ENCODE assay signal across 8 cellular contexts in genomic region chr15:68053997-68054657, GRCh38. TPM values are rescaled to one million over a fixed set of nuclear protein-coding genes. Genes with fewer than 3 reads are reported as not detected.
DNase-seq lines count a peak whose midpoint lies in the region; ATAC-seq and TF ChIP-seq lines count a peak whose summit lies in the region.

Gene PIAS1 (plus strand): TSS chr15:68054315. CDS start chr15:68054327, 12 bp downstream.

- peaks cover 10 to 14% of the 10 kb centered on the region in 2 donors for H3K36me3 Mint-ChIP-seq in activated naive CD4-positive, alpha-beta T cell treated with anti-CD3 and anti-CD28 coated beads, Interleukin-2, amount 50 U/mL, for 72 hours

- H3K27ac ChIP-seq in temporal lobe (ENCODE audit: low read depth, low read length): no peak within 1 kb of the TSS

- ATAC-seq in HG02623 (IDR thresholded peaks at IDR 0.05; ENCODE audit: unreplicated experiment) (peak; percentile 76), omental fat pad (ENCODE audit: low FRiP score) (peak; percentile 96)
- ATAC-seq in activated naive CD4-positive, alpha-beta T cell treated with anti-CD3 and anti-CD28 coated beads, Interleukin-2, amount 50 U/mL, for 72 hours: peak; percentile 94 to 95

- H3K9me3 Mint-ChIP-seq in activated naive CD4-positive, alpha-beta T cell treated with anti-CD3 and anti-CD28 coated beads, Interleukin-2, amount 50 U/mL, for 72 hours: peaks cover 0 to 7% of the 10 kb centered on the region in 2 donors

- peak; percentile 98 for DNase-seq in GM10266 (ENCODE audit: extremely low spot score)
- DNase-seq in NCI-H1105 (lab: John Stamatoyannopoulos, UW): peak; percentile 98
- peak; percentile 84 for DNase-seq in SKM-1 (lab: John Stamatoyannopoulos, UW; ENCODE audit: unreplicated experiment)
- DNase-seq in activated naive CD4-positive, alpha-beta T cell treated with anti-CD3 and anti-CD28 coated beads, Interleukin-2, amount 50 U/mL, for 72 hours (ENCODE audit: low spot score in 2 of 2): peak; percentile 90 to 93
- peak; percentile 95 for DNase-seq in glomerular visceral epithelial cell (ENCODE audit: extremely low spot score)
- peak; percentile 69 for DNase-seq in omental fat pad (ENCODE audit: low spot score)

- no peak for TF ChIP-seq CTCF in GM10266 (IDR thresholded peaks at IDR 0.05; ENCODE audit: control insufficient read depth, insufficient read depth, low read depth, missing control alignments)
- no peak for TF ChIP-seq CTCF in omental fat pad (IDR thresholded peaks at IDR 0.05)

- peak within 1 kb of the TSS; percentile 83 to 96 for H3K27ac Mint-ChIP-seq in activated naive CD4-positive, alpha-beta T cell treated with anti-CD3 and anti-CD28 coated beads, Interleukin-2, amount 50 U/mL, for 72 hours

RNA-seq across cellular contexts. Expression of gene PIAS1, which starts in this region (rescaled TPM):
- 10 to 100 TPM; 43.6 to 43.9 TPM for total RNA-seq in activated naive CD4-positive, alpha-beta T cell treated with anti-CD3 and anti-CD28 coated beads, Interleukin-2, amount 50 U/mL, for 72 hours
- total RNA-seq in omental fat pad (10 to 100 TPM; 31.6 to 70.9 (median 40.3) TPM), temporal lobe (19.2 TPM)
